ENCODE assay signal across 8 cellular contexts in the genomic region with DNA sequence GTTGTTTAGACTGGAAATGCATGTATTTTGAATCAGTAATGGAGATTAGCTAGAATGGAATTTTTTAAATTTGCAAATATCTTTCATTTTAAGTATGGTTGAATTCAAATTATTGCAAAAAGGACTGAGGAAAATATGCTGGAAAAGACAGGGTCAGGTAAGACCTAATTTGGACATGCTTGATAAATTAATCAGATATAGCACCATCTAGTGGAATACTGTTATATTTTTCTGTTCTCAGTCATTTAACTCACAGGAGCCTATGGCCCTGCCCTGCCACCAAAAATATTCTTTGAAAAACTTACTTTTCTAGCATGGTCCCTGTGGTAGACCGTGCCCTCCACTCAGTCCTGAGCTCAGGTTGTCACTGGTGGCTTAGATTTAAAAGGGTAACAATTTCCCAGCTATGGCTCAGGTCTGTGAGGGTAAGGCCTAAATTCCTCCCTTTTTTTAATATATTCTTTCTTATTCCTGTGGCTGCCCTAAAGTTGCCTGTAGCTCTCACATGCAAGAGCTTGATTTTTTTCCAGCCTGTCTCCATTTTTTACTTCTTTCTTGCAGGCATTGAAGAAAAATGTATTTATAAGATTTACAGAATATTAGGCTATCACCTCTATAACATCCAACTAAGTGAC. TPM values are rescaled to one million over a fixed set of nuclear protein-coding genes. Genes with fewer than 3 reads are reported as not detected.
DNase-seq lines count a peak whose midpoint lies in the region; ATAC-seq, FAIRE-seq and TF ChIP-seq lines count a peak whose summit lies in the region.

No MANE protein-coding gene starts in this region.

- POLR2A ChIA-PET in Caco-2 (lab: Charles Lee) (no interaction called here), K562 (lab: Yijun Ruan, JAX) (no interaction called here)

- 0% methylated on average over 1 of the region's 1 CpG for WGBS in K562 (ENCODE audit: insufficient coverage, low coverage, missing lambda C conversion rate)
- 8 to 18% methylated on average over 1 of the region's 1 CpG for WGBS in thyroid gland, 2 donors

- H3K4me1 ChIP-seq in Caco-2: no peaks in the 10 kb centered on the region
- H3K4me1 ChIP-seq in K562 (replicated peaks in 1 of 2; ENCODE audit: control insufficient read depth in 2 of 2, insufficient read depth in 2 of 2, low read length in 2 of 2): peaks cover 8 to 16% of the 10 kb centered on the region in 2 experiments; a peak in 4 of 5 replicates
- H3K4me1 ChIP-seq in thyroid gland: no peaks in the 10 kb centered on the region

- H3K9me3 Mint-ChIP-seq in Caco-2 (ENCODE audit: unreplicated experiment): peaks cover 22% of the 10 kb centered on the region

- BruUV-seq in Caco-2 (replicated peaks; lab: Mats Ljungman, UMichigan) (no TSS peak), K562 (replicated peaks; lab: Mats Ljungman, UMichigan) (no TSS peak)

- peaks cover 8% of the 10 kb centered on the region for H3K27me3 Mint-ChIP-seq in Caco-2 (ENCODE audit: insufficient read depth, unreplicated experiment)

- FAIRE-seq in K562 (lab: Jason Lieb, UNC) (peak; percentile 46), islet of Langerhans (lab: Jason Lieb, UNC) (peak; percentile 96)

- in situ Hi-C loops in K562 (cut with MboI): no loop called here

- no peak for TF ChIP-seq POLR2A in K562 (conservative IDR thresholded peaks at IDR 0.05)
- TF ChIP-seq POLR2A in thyroid gland (IDR thresholded peaks at IDR 0.05): no peak

- H3K4me1 Mint-ChIP-seq in Caco-2 (ENCODE audit: low read depth, unreplicated experiment): no peaks in the 10 kb centered on the region

- TF ChIP-seq CTCF in Caco-2 (IDR thresholded peaks at IDR 0.05; ENCODE audit: insufficient read depth in 1 of 2, low read depth in 1 of 2, low read length in 1 of 2, severe bottlenecking in 1 of 2, unreplicated experiment in 1 of 2): peak; percentile 25 to 51
- TF ChIP-seq CTCF in K562 (IDR thresholded peaks at IDR 0.05 in 2 of 3, conservative IDR thresholded peaks at IDR 0.05 in 1 of 3; ENCODE audit: insufficient read depth in 2 of 3, low read depth in 1 of 3, low read length in 3 of 3): peak; percentile 24 to 51 (median 47); a peak in 4 of 6 replicates
- peak in 5 of 6 experiments; percentile 31 to 58 (median 47) for TF ChIP-seq CTCF in thyroid gland (IDR thresholded peaks at IDR 0.05)

- no peaks in the 10 kb centered on the region for H3K27me3 ChIP-seq in Caco-2 (replicated peaks; ENCODE audit: control insufficient read depth, insufficient read depth, low read length)
- H3K27me3 ChIP-seq in K562 (ENCODE audit: control insufficient read depth in 2 of 2, insufficient read depth in 2 of 2, low read length in 2 of 2): no peaks in the 10 kb centered on the region
- no peaks in the 10 kb centered on the region for H3K27me3 ChIP-seq in thyroid gland

- DNase-seq in Caco-2 (peak in 1 of 2 experiments; percentile 8), NCI-H526 treated with DMSO at 0.1 percent for 48 hours (lab: John Stamatoyannopoulos, UW) (peak; percentile 29), K562 (ENCODE audit: extremely low read depth in 1 of 4, low spot score in 3 of 4) (peak; percentile 33 to 56 (median 42)), thyroid gland (no peak)

- CTCF ChIA-PET in Caco-2 (lab: Charles Lee) (no interaction called here), K562 (lab: Yijun Ruan, JAX; ENCODE audit: low intra/inter-chr PET ratio) (interaction anchor here (0.7 to 1.2 kb wide), 3 partner anchors 66 to 119 kb away, joined by 3 to 4 read pairs (median 3); partner anchors contain the start of gene BEND6)

- no peaks in the 10 kb centered on the region for H3K9me1 ChIP-seq in K562 (ENCODE audit: control insufficient read depth, insufficient read depth, low read length)

- H3K9me3 ChIP-seq in Caco-2 (no peaks in the 10 kb centered on the region; the same call in 1 of the 2 replicates), K562 (replicated peaks; ENCODE audit: control insufficient read depth, insufficient read depth, low read depth, low read length) (peaks cover 11% of the 10 kb centered on the region), thyroid gland (no peaks in the 10 kb centered on the region)

- H3K27ac ChIP-seq in K562 (ENCODE audit: extremely low read depth, low read depth, low read length) (no peak overlapping the region), thyroid gland (no peak overlapping the region)

- H4K20me1 ChIP-seq in K562 (replicated peaks; ENCODE audit: control insufficient read depth, insufficient read depth, low read length): no peaks in the 10 kb centered on the region

- peak; percentile 54 for ATAC-seq in GM19023 (IDR thresholded peaks at IDR 0.05; ENCODE audit: unreplicated experiment)
- peak; percentile 64 for ATAC-seq in HG03442 (IDR thresholded peaks at IDR 0.05; ENCODE audit: unreplicated experiment)
- peak; percentile 76 for ATAC-seq in K562
- no peak for ATAC-seq in HG03520 (IDR thresholded peaks at IDR 0.05; ENCODE audit: unreplicated experiment)

- no peak overlapping the region for H3K4me2 ChIP-seq in K562 (ENCODE audit: insufficient read depth, low read length)

- H3K36me3 ChIP-seq in Caco-2 (ENCODE audit: control insufficient read depth, insufficient read depth, low read length) (no peaks in the 10 kb centered on the region), K562 (ENCODE audit: control insufficient read depth, insufficient read depth, low read length) (no peaks in the 10 kb centered on the region), thyroid gland (no peaks in the 10 kb centered on the region)

- no peak overlapping the region for H3K4me3 Mint-ChIP-seq in Caco-2 (ENCODE audit: unreplicated experiment)

- peak overlapping the region; percentile 70 for H2AFZ ChIP-seq in K562 (ENCODE audit: low read depth, low read length)

- H3K79me2 ChIP-seq in K562 (ENCODE audit: control insufficient read depth, insufficient read depth, low read length): no peaks in the 10 kb centered on the region

- H3K4me3 ChIP-seq in Caco-2 (ENCODE audit: low read depth, low read length) (no peak overlapping the region), K562 (no peak overlapping the region), thyroid gland (replicated peaks in 1 of 3) (no peak overlapping the region)

- intact Hi-C loops in Caco-2 (cut with micrococcal nuclease; ENCODE audit: unreplicated experiment) (loop anchor here (1.0 to 10.0 kb wide), 3 partner anchors 66 to 234 kb away; partner anchors contain the start of gene BEND6), K562 (cut with micrococcal nuclease) (loop anchor here (2.0 kb wide), 1 partner anchor 66 kb away; the partner anchor contains the start of gene BEND6), thyroid gland (cut with DNase I) (loop anchor here (5.0 kb wide), 1 partner anchor 114 kb away; no protein-coding TSS in a partner anchor)

- TF ChIP-seq EP300 in K562 (IDR thresholded peaks at IDR 0.05; ENCODE audit: low read length): no peak

- TF ChIP-seq RAD21 in K562 (CRISPR knock-in tag; conservative IDR thresholded peaks at IDR 0.05 in 1 of 2, IDR thresholded peaks at IDR 0.05 in 1 of 2): peak in 1 of 2 experiments; percentile 41; a peak in 3 of 4 replicates

- H3K36me3 Mint-ChIP-seq in Caco-2 (ENCODE audit: insufficient read depth, unreplicated experiment): no peaks in the 10 kb centered on the region

- no peak overlapping the region for H3K27ac Mint-ChIP-seq in Caco-2 (ENCODE audit: unreplicated experiment)

- no peak overlapping the region for H3K9ac ChIP-seq in K562 (ENCODE audit: insufficient read depth in 1 of 2, low read depth in 2 of 2, low read length in 2 of 2)

TF ChIP-seq in K562, 482 proteins besides CTCF, POLR2A, EP300 and RAD21 (continues in another document):
- no peak for TF ChIP-seq TRIM24 (IDR thresholded peaks at IDR 0.05)
- no peak for TF ChIP-seq HNRNPK (IDR thresholded peaks at IDR 0.05; ENCODE audit: low read depth, low read length, poor library complexity, severe bottlenecking)
- TF ChIP-seq SNRNP70 (optimal IDR thresholded peaks at IDR 0.05; ENCODE audit: low read depth, low read length): no peak
- peak in 1 of 2 experiments; percentile 71; a peak in 1 of 4 replicates for TF ChIP-seq SRF (CRISPR knock-in tag; IDR thresholded peaks at IDR 0.05)
- TF ChIP-seq ZNF512 (tag; IDR thresholded peaks at IDR 0.05): no peak
- no peak for TF ChIP-seq DIDO1 (tag; IDR thresholded peaks at IDR 0.05; ENCODE audit: low read depth)

RNA-seq across cellular contexts. Expression of gene KIAA1586, which starts 25.3 kb away (rescaled TPM):
- total RNA-seq in Caco-2 (2022): 10.5 and 12.9 TPM in 2 replicates
- total RNA-seq in K562 (2011; cell fraction: chromatin; rRNA removed; ENCODE audit: low replicate concordance): 9.7 and 51.7 TPM in 2 replicates
- total RNA-seq in K562 (2011; cell fraction: nucleolus; rRNA removed): 6.2 and 8.0 TPM in 2 replicates
- 13.3 and 20.0 TPM in 2 replicates for total RNA-seq in K562 (2011; cell fraction: nucleoplasm; rRNA removed)
- 21.2 and 26.1 TPM in 2 replicates for total RNA-seq in K562 (2014; rRNA removed)
- total RNA-seq in K562 (2014; rRNA removed; fragmentation: Illumina TruSeq; extraction: Trizol): 43.6 and 53.4 TPM in 2 replicates
- 32.8 and 37.6 TPM in 2 replicates for total RNA-seq in K562 (2015; rRNA removed; fragmentation: Illumina TruSeq; extraction: Trizol)
- total RNA-seq in K562 (2021): 29.1 and 29.5 TPM in 2 replicates
- 17.3 and 24.7 TPM in 2 replicates for polyA plus RNA-seq in K562 (2011; rRNA removed)
- 2.2 and 4.3 TPM in 2 replicates for polyA plus RNA-seq in K562 (2011; cell fraction: cytosol; rRNA removed)
- polyA plus RNA-seq in K562 (2011; cell fraction: nucleus; rRNA removed): 6.7 and 7.0 TPM in 2 replicates
- polyA plus RNA-seq in K562 (2012): 13.7 and 16.9 TPM in 2 replicates
- 25.5 and 31.1 TPM in 2 replicates for polyA plus RNA-seq in K562 (2014; fragmentation: Illumina TruSeq; extraction: Trizol)
- 10 to 100 TPM; 27.2 to 34.0 TPM for polyA plus RNA-seq in K562 (2014; fragmentation: Nextera tagmentation; extraction: Ambion mirVana)
- polyA plus RNA-seq in K562 (2014; rRNA removed): 23.4 and 24.1 TPM in 2 replicates
- 27.6 and 32.5 TPM in 2 replicates for polyA minus RNA-seq in K562 (2011; rRNA and poly(A)+ RNA removed)
- polyA minus RNA-seq in K562 (2011; cell fraction: cytosol; rRNA and poly(A)+ RNA removed): 22.6 and 24.5 TPM in 2 replicates
- polyA minus RNA-seq in K562 (2011; cell fraction: nucleus; rRNA and poly(A)+ RNA removed): 10.5 and 18.7 TPM in 2 replicates
- 10 to 100 TPM in 2 of 4 donors, 1 to 10 TPM in 2; 9.1 to 16.8 (median 11.0) TPM for total RNA-seq in thyroid gland

Comparison
In these comparisons a context has a peak if more than half of its experiments do, and no peak if none do; other contexts are left out.
1. DNase-seq: peak in NCI-H526 treated with DMSO at 0.1 percent for 48 hours (single experiment) and K562 (4 of 4); none in thyroid gland (0 of 2).
2. Peak in every context shown above with its lines, with median percentiles within 50 percentile points of each other: CTCF ChIP-seq.